ENCODE assay signal across 25 cellular contexts in genomic region chr2:46929612-46930011, GRCh38.
"Had no signal": no experiment of that assay in that cellular context is flagged by ENCODE, and none has a peak within 500 bp of the region (broad histone marks: within the 10 kb centered on the region; RNA-seq: fewer than 3 reads in every experiment).

No MANE protein-coding gene starts in this region.

- H3K27ac ChIP-seq: cardiac muscle cell, Peyer's patch had no signal

- ATAC-seq: activated T-cell treated with anti-CD3 and anti-CD28 coated beads, Interleukin-2, amount 50 U/mL, for 4 hours; WTC11 had no signal

- DNase-seq: activated CD4-positive, alpha-beta memory T cell treated with anti-CD3 and anti-CD28 coated beads for 36 hours; activated CD4-positive, alpha-beta T cell treated with anti-CD3 and anti-CD28 coated beads for 1 hour; activated CD4-positive, alpha-beta T cell treated with anti-CD3 and anti-CD28 coated beads, Interleukin-2, amount 10 ng/mL, durations not matched to agents 7 days and 5 days; activated CD8-positive, alpha-beta memory T cell treated with anti-CD3 and anti-CD28 coated beads for 24 hours; activated effector memory CD4-positive, alpha-beta T cell treated with anti-CD3 and anti-CD28 coated beads, Interleukin-2, amount 50 U/mL, for 16 hours; activated naive CD4-positive, alpha-beta T cell treated with anti-CD3 and anti-CD28 coated beads for 36 hours; activated T-cell treated with anti-CD3 and anti-CD28 coated beads, Interleukin-2, amount 50 U/mL, for 4 hours; amygdala; Kasumi-1; NCI-H1092 treated with DMSO at 0.1 percent for 48 hours; NCI-H1417 treated with DMSO at 0.1 percent for 48 hours; NCI-H1694; NCI-H2029; NCI-H2107; NCI-H2171 treated with DMSO at 0.1 percent for 48 hours; NCI-H345; NCI-H510A; NCI-H69; NK-92 treated with Interleukin-12 subunit alpha and Interleukin-12 subunit beta, amount 100 ng/mL, for 24 hours; OCI-M1; SHP77 treated with DMSO at 0.1 percent for 48 hours; T-helper 9 cell had no signal
